2 cellular contexts compared by ENCODE assay signal in the genomic region with DNA sequence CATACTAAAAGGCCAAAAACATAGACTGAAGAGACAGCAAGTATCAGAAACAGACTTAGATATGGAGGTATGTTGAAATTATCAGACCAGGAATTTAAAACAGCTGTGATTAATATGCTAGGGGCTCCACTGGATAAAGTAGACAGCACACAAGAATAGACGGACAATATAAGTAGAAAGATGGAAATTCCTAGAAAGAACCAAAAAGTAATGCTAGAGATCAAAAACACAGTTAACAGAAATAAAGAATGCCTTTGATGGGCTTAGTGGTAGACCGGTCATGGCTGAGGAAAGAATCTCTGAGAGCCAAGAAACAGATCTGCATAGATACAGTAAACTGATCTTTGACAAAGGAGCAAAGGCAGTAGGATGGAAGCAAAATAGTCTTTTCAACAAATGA.
TF ChIP-seq lines count a peak whose summit lies in the region.

No MANE protein-coding gene starts in this region.

TF ChIP-seq in SK-N-SH treated with all-trans-retinoic acid at 6 μM for 48 hours, 23 proteins besides CTCF, POLR2A, EP300 and RAD21 (continued from another document):
- TF ChIP-seq, protein P1, sequence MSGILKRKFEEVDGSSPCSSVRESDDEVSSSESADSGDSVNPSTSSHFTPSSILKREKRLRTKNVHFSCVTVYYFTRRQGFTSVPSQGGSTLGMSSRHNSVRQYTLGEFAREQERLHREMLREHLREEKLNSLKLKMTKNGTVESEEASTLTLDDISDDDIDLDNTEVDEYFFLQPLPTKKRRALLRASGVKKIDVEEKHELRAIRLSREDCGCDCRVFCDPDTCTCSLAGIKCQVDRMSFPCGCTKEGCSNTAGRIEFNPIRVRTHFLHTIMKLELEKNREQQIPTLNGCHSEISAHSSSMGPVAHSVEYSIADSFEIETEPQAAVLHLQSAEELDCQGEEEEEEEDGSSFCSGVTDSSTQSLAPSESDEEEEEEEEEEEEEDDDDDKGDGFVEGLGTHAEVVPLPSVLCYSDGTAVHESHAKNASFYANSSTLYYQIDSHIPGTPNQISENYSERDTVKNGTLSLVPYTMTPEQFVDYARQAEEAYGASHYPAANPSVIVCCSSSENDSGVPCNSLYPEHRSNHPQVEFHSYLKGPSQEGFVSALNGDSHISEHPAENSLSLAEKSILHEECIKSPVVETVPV (CRISPR knock-in tag; IDR thresholded peaks at IDR 0.05) = no peak
- no peak for TF ChIP-seq BACH2 (CRISPR knock-in tag; IDR thresholded peaks at IDR 0.05; ENCODE audit: borderline replicate concordance)

TF ChIP-seq in SK-N-SH, 30 proteins besides CTCF, POLR2A, EP300 and RAD21 (continued from another document):
- TF ChIP-seq, protein P2, sequence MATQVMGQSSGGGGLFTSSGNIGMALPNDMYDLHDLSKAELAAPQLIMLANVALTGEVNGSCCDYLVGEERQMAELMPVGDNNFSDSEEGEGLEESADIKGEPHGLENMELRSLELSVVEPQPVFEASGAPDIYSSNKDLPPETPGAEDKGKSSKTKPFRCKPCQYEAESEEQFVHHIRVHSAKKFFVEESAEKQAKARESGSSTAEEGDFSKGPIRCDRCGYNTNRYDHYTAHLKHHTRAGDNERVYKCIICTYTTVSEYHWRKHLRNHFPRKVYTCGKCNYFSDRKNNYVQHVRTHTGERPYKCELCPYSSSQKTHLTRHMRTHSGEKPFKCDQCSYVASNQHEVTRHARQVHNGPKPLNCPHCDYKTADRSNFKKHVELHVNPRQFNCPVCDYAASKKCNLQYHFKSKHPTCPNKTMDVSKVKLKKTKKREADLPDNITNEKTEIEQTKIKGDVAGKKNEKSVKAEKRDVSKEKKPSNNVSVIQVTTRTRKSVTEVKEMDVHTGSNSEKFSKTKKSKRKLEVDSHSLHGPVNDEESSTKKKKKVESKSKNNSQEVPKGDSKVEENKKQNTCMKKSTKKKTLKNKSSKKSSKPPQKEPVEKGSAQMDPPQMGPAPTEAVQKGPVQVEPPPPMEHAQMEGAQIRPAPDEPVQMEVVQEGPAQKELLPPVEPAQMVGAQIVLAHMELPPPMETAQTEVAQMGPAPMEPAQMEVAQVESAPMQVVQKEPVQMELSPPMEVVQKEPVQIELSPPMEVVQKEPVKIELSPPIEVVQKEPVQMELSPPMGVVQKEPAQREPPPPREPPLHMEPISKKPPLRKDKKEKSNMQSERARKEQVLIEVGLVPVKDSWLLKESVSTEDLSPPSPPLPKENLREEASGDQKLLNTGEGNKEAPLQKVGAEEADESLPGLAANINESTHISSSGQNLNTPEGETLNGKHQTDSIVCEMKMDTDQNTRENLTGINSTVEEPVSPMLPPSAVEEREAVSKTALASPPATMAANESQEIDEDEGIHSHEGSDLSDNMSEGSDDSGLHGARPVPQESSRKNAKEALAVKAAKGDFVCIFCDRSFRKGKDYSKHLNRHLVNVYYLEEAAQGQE (IDR thresholded peaks at IDR 0.05; ENCODE audit: low read depth, low read length) = no peak
- TF ChIP-seq NFIC (IDR thresholded peaks at IDR 0.05; ENCODE audit: borderline replicate concordance) (no peak), RFX5 (IDR thresholded peaks at IDR 0.05; ENCODE audit: low read length) (no peak), TEAD4 (IDR thresholded peaks at IDR 0.05; ENCODE audit: borderline replicate concordance, insufficient read depth) (no peak), SIN3A (IDR thresholded peaks at IDR 0.05; ENCODE audit: borderline replicate concordance, low read depth, low read length) (no peak), GABPA (IDR thresholded peaks at IDR 0.05; ENCODE audit: low read depth) (no peak)
- TF ChIP-seq, protein P3, sequence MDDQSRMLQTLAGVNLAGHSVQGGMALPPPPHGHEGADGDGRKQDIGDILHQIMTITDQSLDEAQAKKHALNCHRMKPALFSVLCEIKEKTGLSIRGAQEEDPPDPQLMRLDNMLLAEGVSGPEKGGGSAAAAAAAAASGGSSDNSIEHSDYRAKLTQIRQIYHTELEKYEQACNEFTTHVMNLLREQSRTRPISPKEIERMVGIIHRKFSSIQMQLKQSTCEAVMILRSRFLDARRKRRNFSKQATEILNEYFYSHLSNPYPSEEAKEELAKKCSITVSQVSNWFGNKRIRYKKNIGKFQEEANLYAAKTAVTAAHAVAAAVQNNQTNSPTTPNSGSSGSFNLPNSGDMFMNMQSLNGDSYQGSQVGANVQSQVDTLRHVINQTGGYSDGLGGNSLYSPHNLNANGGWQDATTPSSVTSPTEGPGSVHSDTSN (IDR thresholded peaks at IDR 0.05) = no peak
